8 cellular contexts compared by ENCODE assay signal in the genomic region with DNA sequence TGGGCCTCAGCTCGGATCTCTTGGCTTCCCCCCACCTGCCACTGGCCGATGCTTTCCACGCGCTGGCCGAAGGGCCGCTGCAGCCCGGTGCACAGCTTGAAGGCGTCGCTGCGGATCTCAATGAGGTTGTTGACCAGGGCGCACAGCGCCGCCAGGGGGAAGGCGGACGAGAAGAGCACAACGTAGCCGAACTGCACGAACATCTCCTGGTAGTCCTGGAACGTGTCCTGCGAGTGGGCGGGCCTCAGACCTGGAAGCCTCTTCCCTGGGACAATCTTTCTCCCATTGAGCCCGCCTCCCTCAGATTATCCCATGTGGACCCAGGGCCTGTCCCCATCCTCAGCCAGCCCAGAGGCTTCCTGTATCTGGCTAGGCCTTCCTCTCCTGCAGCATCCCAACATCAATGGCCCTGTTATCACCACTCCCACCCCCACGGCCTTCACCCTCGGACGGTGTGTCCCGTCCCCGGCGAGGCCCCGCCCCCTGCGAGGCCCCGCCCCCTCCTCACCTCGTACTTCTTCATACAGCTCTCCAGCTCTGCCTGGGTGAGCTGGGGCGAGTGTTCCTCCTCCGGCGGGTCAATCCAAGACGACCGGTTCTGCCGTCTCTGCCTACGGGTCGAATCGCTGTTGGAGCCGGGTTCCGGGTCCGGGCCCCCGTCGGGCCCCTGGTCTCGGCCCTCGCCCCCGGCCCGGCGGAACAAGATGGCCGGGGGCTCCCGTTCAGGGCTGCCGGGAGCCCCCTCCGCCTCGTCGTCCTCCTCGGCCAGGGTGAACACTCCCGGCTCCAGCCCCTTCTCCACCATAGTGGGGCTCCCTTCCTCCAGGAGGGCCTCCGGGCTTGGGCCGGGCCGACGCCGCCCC. TPM values are rescaled to one million over a fixed set of nuclear protein-coding genes. Genes with fewer than 3 reads are reported as not detected.
DNase-seq lines count a peak whose midpoint lies in the region; ATAC-seq, FAIRE-seq and TF ChIP-seq lines count a peak whose summit lies in the region.

No MANE protein-coding gene starts in this region.

- H3K4me2 ChIP-seq in A549 = no peak overlapping the region

- POLR2A ChIA-PET in A549 (lab: Yijun Ruan, JAX) = no interaction called here

- H3K9me3 Mint-ChIP-seq in activated T-helper 17 cell treated with anti-CD3 and anti-CD28 coated beads, Interleukin-2, amount 50 U/mL, for 72 hours = no peaks in the 10 kb centered on the region

- H3K27ac Mint-ChIP-seq in activated T-helper 17 cell treated with anti-CD3 and anti-CD28 coated beads, Interleukin-2, amount 50 U/mL, for 72 hours = peak overlapping the region; percentile 56

- ATAC-seq in A549 (peak; percentile 27 to 47; a peak in 5 of 6 replicates), GM19467 (IDR thresholded peaks at IDR 0.05; ENCODE audit: unreplicated experiment) (no peak), HG03280 (IDR thresholded peaks at IDR 0.05; ENCODE audit: unreplicated experiment) (no peak)
- ATAC-seq in activated T-helper 17 cell treated with anti-CD3 and anti-CD28 coated beads, Interleukin-2, amount 50 U/mL, for 72 hours (replicated peaks) = peak; percentile 83

- H3K4me1 ChIP-seq in A549 (no peaks in the 10 kb centered on the region), cardiac muscle cell (ENCODE audit: low read depth) (peaks cover 4% of the 10 kb centered on the region)

- no peaks in the 10 kb centered on the region for H3K36me3 ChIP-seq in cardiac muscle cell

- TF ChIP-seq EP300 in A549 (IDR thresholded peaks at IDR 0.05) = no peak

- H3K4me3 ChIP-seq in A549 (no peak overlapping the region), NB4 (ENCODE audit: low read depth, low read length) (no peak overlapping the region), cardiac muscle cell (peak overlapping the region; percentile 48), retinal pigment epithelial cell (ENCODE audit: low read length) (peak overlapping the region; percentile 38)

- TF ChIP-seq CTCF in A549 (IDR thresholded peaks at IDR 0.05) (no peak), NB4 (IDR thresholded peaks at IDR 0.05; ENCODE audit: low read depth, low read length) (no peak), cardiac muscle cell (IDR thresholded peaks at IDR 0.05; ENCODE audit: low read depth, low read length) (peak; percentile 64), retinal pigment epithelial cell (conservative IDR thresholded peaks at IDR 0.05; ENCODE audit: low read depth, low read length) (peak; percentile 20)

- CTCF ChIA-PET in A549 (lab: Yijun Ruan, JAX) = interaction anchor here (1.1 kb wide), 1 partner anchor 8 kb away, joined by 3 read pairs; no protein-coding TSS in a partner anchor

- FAIRE-seq in A549 (lab: Jason Lieb, UNC) = no peak

- WGBS in A549 (ENCODE audit: missing lambda C conversion rate) = 93% methylated on average over 32 of the region's 64 CpGs

- no peak for TF ChIP-seq POLR2A in A549 (IDR thresholded peaks at IDR 0.05; ENCODE audit: low read length)
- no peak for TF ChIP-seq POLR2A in NB4 (IDR thresholded peaks at IDR 0.05; ENCODE audit: extremely low read depth, insufficient read length)

- peaks cover under 1% of the 10 kb centered on the region for H3K36me3 Mint-ChIP-seq in activated T-helper 17 cell treated with anti-CD3 and anti-CD28 coated beads, Interleukin-2, amount 50 U/mL, for 72 hours (ENCODE audit: low read depth)

- DNase-seq in A549 (ENCODE audit: low read depth in 1 of 2, low spot score in 1 of 2) = no peak
- DNase-seq in NB4 (ENCODE audit: low read depth) = peak; percentile 38
- peak; percentile 83 to 89 for DNase-seq in cardiac muscle cell (ENCODE audit: low read depth in 1 of 2, low spot score in 1 of 2)
- no peak for DNase-seq in retinal pigment epithelial cell (ENCODE audit: low read depth)
- no peak for DNase-seq in NCI-H1930 (lab: John Stamatoyannopoulos, UW)

- no peaks in the 10 kb centered on the region for H3K27me3 Mint-ChIP-seq in activated T-helper 17 cell treated with anti-CD3 and anti-CD28 coated beads, Interleukin-2, amount 50 U/mL, for 72 hours

- H3K4me3 Mint-ChIP-seq in activated T-helper 17 cell treated with anti-CD3 and anti-CD28 coated beads, Interleukin-2, amount 50 U/mL, for 72 hours = peak overlapping the region; percentile 61

- H3K9me3 ChIP-seq in A549 = no peaks in the 10 kb centered on the region
- H3K9me3 ChIP-seq in cardiac muscle cell (ENCODE audit: low read depth) = no peaks in the 10 kb centered on the region

- H3K27ac ChIP-seq in A549 = no peak overlapping the region
- peak overlapping the region; percentile 43 for H3K27ac ChIP-seq in cardiac muscle cell

- no peak for TF ChIP-seq RAD21 in A549 (conservative IDR thresholded peaks at IDR 0.05 in 1 of 2, IDR thresholded peaks at IDR 0.05 in 1 of 2)

- H3K27me3 ChIP-seq in cardiac muscle cell = peaks cover 13% of the 10 kb centered on the region

- H3K4me1 Mint-ChIP-seq in activated T-helper 17 cell treated with anti-CD3 and anti-CD28 coated beads, Interleukin-2, amount 50 U/mL, for 72 hours = no peaks in the 10 kb centered on the region

TF ChIP-seq in A549, 52 proteins besides CTCF, POLR2A, EP300 and RAD21:
- TF ChIP-seq BHLHE40 (IDR thresholded peaks at IDR 0.05; ENCODE audit: low read depth, low read length) (no peak), ZSCAN20 (CRISPR knock-in tag; IDR thresholded peaks at IDR 0.05) (no peak), SMC3 (IDR thresholded peaks at IDR 0.05) (no peak)

RNA-seq across cellular contexts. Expression of a gene that starts 6.8 kb away (rescaled TPM):
- polyA plus RNA-seq in A549 (2011; rRNA removed) (2.2 and 2.4 TPM in 2 replicates), A549 (2017; fragmentation: RNase III; extraction: RNeasy Plus Mini Kit Qiagen cat#74134 plus additional on column Dnase treatment) (3.9 to 5.5 TPM (median 5.1 TPM) in 3 replicates), cardiac muscle cell (2.8 and 3.6 TPM in 2 replicates)
- polyA plus RNA-seq in A549 (2012; cell fraction: cytosol; rRNA removed) = 3.4 and 4.1 TPM in 2 replicates
- polyA plus RNA-seq in A549 (2012; cell fraction: nucleus; rRNA removed) = 17.0 and 18.9 TPM in 2 replicates
- 1.9 and 2.9 TPM in 2 replicates for polyA minus RNA-seq in A549 (2011; rRNA and poly(A)+ RNA removed)
- 1 to 10 TPM; 3.6 to 3.9 TPM for total RNA-seq in activated T-helper 17 cell treated with anti-CD3 and anti-CD28 coated beads, Interleukin-2, amount 50 U/mL, for 72 hours
- 14.4 and 21.1 TPM in 2 replicates for total RNA-seq in cardiac muscle cell

RNA-seq across cellular contexts. Expression of a gene that starts 9.5 kb away (rescaled TPM):
- polyA plus RNA-seq in A549 (2011; rRNA removed) = 9.5 and 10.6 TPM in 2 replicates
- polyA plus RNA-seq in A549 (2012; cell fraction: cytosol; rRNA removed) = 21.5 and 28.7 TPM in 2 replicates
- 73.4 and 90.0 TPM in 2 replicates for polyA plus RNA-seq in A549 (2012; cell fraction: nucleus; rRNA removed)
- 17.9 to 21.7 TPM (median 19.3 TPM) in 3 replicates for polyA plus RNA-seq in A549 (2017; fragmentation: RNase III; extraction: RNeasy Plus Mini Kit Qiagen cat#74134 plus additional on column Dnase treatment)
- 4.8 and 5.5 TPM in 2 replicates for polyA minus RNA-seq in A549 (2011; rRNA and poly(A)+ RNA removed)
- 10 to 100 TPM; 14.7 to 29.6 TPM for total RNA-seq in activated T-helper 17 cell treated with anti-CD3 and anti-CD28 coated beads, Interleukin-2, amount 50 U/mL, for 72 hours
- total RNA-seq in cardiac muscle cell = 78.6 and 95.6 TPM in 2 replicates
- 34.9 and 53.4 TPM in 2 replicates for polyA plus RNA-seq in cardiac muscle cell

RNA-seq across cellular contexts. Expression of a gene that starts 18.5 kb away (rescaled TPM):
- 27.5 and 35.5 TPM in 2 replicates for polyA plus RNA-seq in A549 (2011; rRNA removed)
- 73.9 and 80.5 TPM in 2 replicates for polyA plus RNA-seq in A549 (2012; cell fraction: cytosol; rRNA removed)
- polyA plus RNA-seq in A549 (2012; cell fraction: nucleus; rRNA removed) = 33.7 and 39.6 TPM in 2 replicates
- 53.5 to 62.1 TPM (median 58.5 TPM) in 3 replicates for polyA plus RNA-seq in A549 (2017; fragmentation: RNase III; extraction: RNeasy Plus Mini Kit Qiagen cat#74134 plus additional on column Dnase treatment)
- 14.5 TPM in 2 replicates for polyA minus RNA-seq in A549 (2011; rRNA and poly(A)+ RNA removed)
- 10 to 100 TPM; 27.8 to 45.8 TPM for total RNA-seq in activated T-helper 17 cell treated with anti-CD3 and anti-CD28 coated beads, Interleukin-2, amount 50 U/mL, for 72 hours
- total RNA-seq in cardiac muscle cell = 45.4 and 47.6 TPM in 2 replicates
- polyA plus RNA-seq in cardiac muscle cell = 53.3 and 55.2 TPM in 2 replicates

RNA-seq across cellular contexts. Expression of a gene that starts 22.2 kb away (rescaled TPM):
- polyA plus RNA-seq in A549 (2011; rRNA removed) (28.1 and 30.5 TPM in 2 replicates), A549 (2017; fragmentation: RNase III; extraction: RNeasy Plus Mini Kit Qiagen cat#74134 plus additional on column Dnase treatment) (50.6 to 56.1 TPM (median 54.9 TPM) in 3 replicates), cardiac muscle cell (172 and 184 TPM in 2 replicates)
- 51.9 and 54.3 TPM in 2 replicates for polyA plus RNA-seq in A549 (2012; cell fraction: cytosol; rRNA removed)
- 43.2 and 81.8 TPM in 2 replicates for polyA plus RNA-seq in A549 (2012; cell fraction: nucleus; rRNA removed)
- polyA minus RNA-seq in A549 (2011; rRNA and poly(A)+ RNA removed) = 6.4 and 7.5 TPM in 2 replicates
- total RNA-seq in activated T-helper 17 cell treated with anti-CD3 and anti-CD28 coated beads, Interleukin-2, amount 50 U/mL, for 72 hours = 10 to 100 TPM; 56.2 to 95.9 TPM
- 274 and 304 TPM in 2 replicates for total RNA-seq in cardiac muscle cell

RNA-seq across cellular contexts. Expression of a gene that starts 24.7 kb away (rescaled TPM):
- polyA plus RNA-seq in A549 (2011; rRNA removed) (2.3 TPM in 2 replicates), A549 (2017; fragmentation: RNase III; extraction: RNeasy Plus Mini Kit Qiagen cat#74134 plus additional on column Dnase treatment) (3.1 to 4.4 TPM (median 4.2 TPM) in 3 replicates), cardiac muscle cell (38.1 and 46.8 TPM in 2 replicates)
- 4.0 and 6.2 TPM in 2 replicates for polyA plus RNA-seq in A549 (2012; cell fraction: cytosol; rRNA removed)
- 3.4 and 5.1 TPM in 2 replicates for polyA plus RNA-seq in A549 (2012; cell fraction: nucleus; rRNA removed)
- polyA minus RNA-seq in A549 (2011; rRNA and poly(A)+ RNA removed) = 2.0 and 3.0 TPM in 2 replicates
- total RNA-seq in activated T-helper 17 cell treated with anti-CD3 and anti-CD28 coated beads, Interleukin-2, amount 50 U/mL, for 72 hours = 1 to 10 TPM; 8.0 to 8.5 TPM
- total RNA-seq in cardiac muscle cell = 41.6 and 50.6 TPM in 2 replicates

Comparison
In these comparisons a context has a peak if more than half of its experiments do, and no peak if none do; other contexts are left out.
1. ATAC-seq: peak in A549 (2 of 2) and activated T-helper 17 cell treated with anti-CD3 and anti-CD28 coated beads, Interleukin-2, amount 50 U/mL, for 72 hours (single experiment); none in GM19467 (single experiment) and HG03280 (single experiment).
2. DNase-seq: peak in NB4 (single experiment) and cardiac muscle cell (2 of 2); none in A549 (0 of 2), retinal pigment epithelial cell (single experiment) and NCI-H1930 (0 of 2).
3. H3K4me3 ChIP-seq: peak in cardiac muscle cell (single experiment) and retinal pigment epithelial cell (single experiment); none in A549 (single experiment) and NB4 (single experiment).
4. CTCF ChIP-seq: peak in cardiac muscle cell (single experiment) and retinal pigment epithelial cell (single experiment); none in A549 (single experiment) and NB4 (single experiment).